In the genomic region with DNA sequence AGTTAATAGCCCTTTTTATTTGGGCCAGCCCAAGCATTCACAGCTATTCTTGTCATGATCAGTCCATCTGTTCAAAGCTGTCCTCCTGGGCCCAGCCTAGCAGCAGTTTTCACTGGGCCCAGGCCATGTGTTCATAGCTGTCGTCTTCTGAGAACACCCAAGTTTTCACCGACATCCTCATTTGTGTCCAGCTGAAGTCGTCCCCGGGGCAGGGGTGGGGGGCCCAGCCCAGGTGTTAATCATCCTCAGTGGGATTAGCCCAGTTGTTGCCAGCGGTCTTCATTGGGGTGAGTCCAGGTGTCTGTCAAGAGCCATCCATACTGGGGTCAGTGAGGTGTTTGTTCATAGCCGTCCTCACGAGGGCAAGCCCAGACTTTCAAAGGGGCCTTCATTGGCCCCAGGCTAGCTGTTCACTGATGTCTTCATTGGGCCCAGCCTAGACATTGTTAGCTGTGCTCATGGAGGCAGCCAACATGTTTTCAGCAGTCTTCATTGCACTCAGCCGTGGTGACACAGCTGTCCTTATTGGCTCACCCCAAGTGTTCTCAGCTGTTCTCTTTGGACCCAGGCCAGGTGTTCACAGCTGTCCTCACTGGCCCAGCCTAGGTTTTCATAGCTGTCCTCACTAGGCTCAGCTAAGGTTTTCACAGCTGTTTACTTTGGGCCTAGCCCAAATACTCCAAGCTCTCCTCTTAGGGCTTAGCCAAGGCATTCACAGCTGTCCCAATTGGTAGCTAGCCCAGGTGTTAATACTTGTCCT, we compare ENCODE assay signal across 24 cellular contexts. TPM values are rescaled to one million over a fixed set of nuclear protein-coding genes. Genes with fewer than 3 reads are reported as not detected.
DNase-seq lines count a peak whose midpoint lies in the region; ATAC-seq and TF ChIP-seq lines count a peak whose summit lies in the region.
"Had no signal": no experiment of that assay in that cellular context is flagged by ENCODE, and none has a peak within 500 bp of the region (broad histone marks: within the 10 kb centered on the region; RNA-seq: fewer than 3 reads in every experiment).

No MANE protein-coding gene starts in this region.

- no peaks in the 10 kb centered on the region for H3K36me3 ChIP-seq in SJCRH30
- no peaks in the 10 kb centered on the region for H3K36me3 ChIP-seq in left lung
- H3K36me3 ChIP-seq: breast epithelium, vagina had no signal

- no peak overlapping the region for H3K27ac Mint-ChIP-seq in CD14-positive monocyte
- H3K27ac Mint-ChIP-seq: activated CD8-positive, alpha-beta memory T cell treated with anti-CD3 and anti-CD28 coated beads, Interleukin-2, amount 10 ng/mL, durations not matched to agents 7 days and 5 days; activated naive CD8-positive, alpha-beta T cell treated with anti-CD3 and anti-CD28 coated beads, Interleukin-2, amount 50 U/mL, for 24 hours; activated T-helper 2 cell treated with anti-CD3 and anti-CD28 coated beads, Interferon-gamma antibody, Interleukin-2, Interleukin-4, amounts not matched to agents 10 μg/mL and 5 μg/mL and 100 μg/mL, durations not matched to agents 14 hours and 24 hours and 36 hours; CD4-positive, alpha-beta T cell had no signal

- peaks cover 0 to 14% (median 6%) of the 10 kb centered on the region in 7 donors for H3K9me3 Mint-ChIP-seq in CD14-positive monocyte
- H3K9me3 Mint-ChIP-seq: activated naive CD8-positive, alpha-beta T cell treated with anti-CD3 and anti-CD28 coated beads, Interleukin-2, amount 50 U/mL, for 24 hours; activated T-helper 2 cell treated with anti-CD3 and anti-CD28 coated beads, Interferon-gamma antibody, Interleukin-2, Interleukin-4, amounts not matched to agents 10 μg/mL and 5 μg/mL and 100 μg/mL, durations not matched to agents 14 hours and 24 hours and 36 hours had no signal

- H3K4me3 ChIP-seq in SJCRH30: no peak overlapping the region
- H3K4me3 ChIP-seq in left lung: no peak overlapping the region
- H3K4me3 ChIP-seq in coronary artery: no peak overlapping the region
- H3K4me3 ChIP-seq: breast epithelium, vagina had no signal

- DNase-seq in Right ventricle myocardium superior (peak; percentile 45), cardiac septum (ENCODE audit: low spot score) (no peak), SJCRH30 (peak; percentile 97 to 98), left lung (no peak), Ammon's horn (ENCODE audit: low spot score) (no peak), C1 segment of cervical spinal cord (lab: John Stamatoyannopoulos, UW) (no peak), CD14-positive monocyte (ENCODE audit: low spot score) (no peak), coronary artery (ENCODE audit: low spot score) (no peak)
- DNase-seq: activated CD8-positive, alpha-beta memory T cell treated with anti-CD3 and anti-CD28 coated beads, Interleukin-2, amount 10 ng/mL, durations not matched to agents 7 days and 5 days; activated naive CD8-positive, alpha-beta T cell treated with anti-CD3 and anti-CD28 coated beads, Interleukin-2, amount 50 U/mL, for 24 hours; CD4-positive, alpha-beta T cell; midbrain; NCI-H2171 treated with DMSO at 0.1 percent for 48 hours; NK-92 treated with Interleukin-12 subunit alpha and Interleukin-12 subunit beta, amount 100 ng/mL, for 24 hours; stimulated activated CD8-positive, alpha-beta memory T cell treated with anti-CD3 and anti-CD28 coated beads, Interleukin-4, amount 100 ng/mL, for 48 hours had no signal

- intact Hi-C loops in Right ventricle myocardium superior (cut with DNase I): no loop called here
- intact Hi-C loops in cardiac septum (cut with DNase I): no loop called here
- intact Hi-C loops in left lung (cut with DNase I): no loop called here
- intact Hi-C loops in CD14-positive monocyte (cut with micrococcal nuclease): no loop called here

- no peak overlapping the region for H3K4me3 Mint-ChIP-seq in CD14-positive monocyte
- H3K4me3 Mint-ChIP-seq: activated CD8-positive, alpha-beta memory T cell treated with anti-CD3 and anti-CD28 coated beads, Interleukin-2, amount 10 ng/mL, durations not matched to agents 7 days and 5 days; activated naive CD8-positive, alpha-beta T cell treated with anti-CD3 and anti-CD28 coated beads, Interleukin-2, amount 50 U/mL, for 24 hours; CD4-positive, alpha-beta T cell; neural crest cell had no signal

- ATAC-seq in Right ventricle myocardium superior (ENCODE audit: poor library complexity) (peak; percentile 56), left lung (peak; percentile 26)
- ATAC-seq: activated CD4-positive, CD25-positive, alpha-beta regulatory T cell treated with anti-CD3 and anti-CD28 coated beads, Interleukin-2, amount 50 U/mL, for 24 hours; activated CD8-positive, alpha-beta memory T cell treated with anti-CD3 and anti-CD28 coated beads, Interleukin-2, amount 10 ng/mL, durations not matched to agents 7 days and 5 days; activated naive CD8-positive, alpha-beta T cell treated with anti-CD3 and anti-CD28 coated beads, Interleukin-2, amount 50 U/mL, for 24 hours; HCT116 had no signal

- no peaks in the 10 kb centered on the region for H3K27me3 ChIP-seq in SJCRH30
- peaks cover 0 to 20% of the 10 kb centered on the region in 2 donors for H3K27me3 ChIP-seq in left lung
- H3K27me3 ChIP-seq: vagina had no signal

- peaks cover 3% of the 10 kb centered on the region for H3K4me1 Mint-ChIP-seq in CD14-positive monocyte
- H3K4me1 Mint-ChIP-seq: activated CD8-positive, alpha-beta memory T cell treated with anti-CD3 and anti-CD28 coated beads, Interleukin-2, amount 10 ng/mL, durations not matched to agents 7 days and 5 days; activated naive CD8-positive, alpha-beta T cell treated with anti-CD3 and anti-CD28 coated beads, Interleukin-2, amount 50 U/mL, for 24 hours; neural crest cell had no signal

- peaks cover 7 to 29% (median 11%) of the 10 kb centered on the region in 3 donors for H3K27me3 Mint-ChIP-seq in CD14-positive monocyte (ENCODE audit: low read depth in 3 of 3)

- peak overlapping the region; percentile 89 for H3K27ac ChIP-seq in SJCRH30
- no peak overlapping the region for H3K27ac ChIP-seq in left lung
- no peak overlapping the region for H3K27ac ChIP-seq in coronary artery
- H3K27ac ChIP-seq: breast epithelium, epithelial cell of prostate, vagina had no signal

- TF ChIP-seq CTCF in left lung (IDR thresholded peaks at IDR 0.05): no peak
- no peak for TF ChIP-seq CTCF in CD14-positive monocyte (IDR thresholded peaks at IDR 0.05)
- TF ChIP-seq CTCF in coronary artery (IDR thresholded peaks at IDR 0.05): no peak

- no peaks in the 10 kb centered on the region for H3K36me3 Mint-ChIP-seq in CD14-positive monocyte

- H3K4me1 ChIP-seq in SJCRH30: peaks cover 56% of the 10 kb centered on the region
- no peaks in the 10 kb centered on the region for H3K4me1 ChIP-seq in left lung
- H3K4me1 ChIP-seq: breast epithelium, vagina had no signal

- no peaks in the 10 kb centered on the region for H3K9me3 ChIP-seq in SJCRH30 (replicated peaks)
- H3K9me3 ChIP-seq in left lung: no peaks in the 10 kb centered on the region
- H3K9me3 ChIP-seq: vagina had no signal

RNA-seq across cellular contexts. Expression of gene FRG2B, which starts 10.0 kb away (rescaled TPM):
- total RNA-seq in Right ventricle myocardium superior (not detected), cardiac septum (not detected), left lung (not detected)
- total RNA-seq in SJCRH30 (2014; rRNA removed; shearing (Covaris generic)): 0.71 and 1.1 TPM in 2 replicates
- not detected for polyA plus RNA-seq in CD14-positive monocyte
- total RNA-seq: activated CD8-positive, alpha-beta memory T cell treated with anti-CD3 and anti-CD28 coated beads, Interleukin-2, amount 10 ng/mL, durations not matched to agents 7 days and 5 days; activated T-helper 2 cell treated with anti-CD3 and anti-CD28 coated beads, Interferon-gamma antibody, Interleukin-2, Interleukin-4, amounts not matched to agents 10 μg/mL and 5 μg/mL and 100 μg/mL, durations not matched to agents 14 hours and 24 hours and 36 hours; breast epithelium; CD4-positive, alpha-beta T cell; neural crest cell; subcutaneous adipose tissue; vagina had no signal
- polyA plus RNA-seq: AG04450 had no signal

RNA-seq across cellular contexts. Expression of gene SYCE1, which starts 51.2 kb away (rescaled TPM):
- total RNA-seq in Right ventricle myocardium superior (0.08 TPM), cardiac septum (0.51 TPM), left lung (under 1 TPM; 0.47 to 0.90 TPM)
- total RNA-seq in SJCRH30 (2014; rRNA removed; shearing (Covaris generic)): 0.16 TPM in 1 of 2 replicates, not detected in the other
- polyA plus RNA-seq in CD14-positive monocyte: not detected
- total RNA-seq: neural crest cell, vagina had no signal
- polyA plus RNA-seq: AG04450 had no signal

Comparison
In these comparisons a context has a peak if more than half of its experiments do, and no peak if none do; other contexts are left out.
1. DNase-seq: peak in Right ventricle myocardium superior (single experiment) and SJCRH30 (2 of 2); none in cardiac septum (single experiment), left lung (0 of 2), Ammon's horn (single experiment), C1 segment of cervical spinal cord (0 of 14), CD14-positive monocyte (single experiment) and coronary artery (single experiment).